Comparison of ENCODE assay signal across 8 cellular contexts in genomic region chr2:42827647-42828486, GRCh38. TPM values are rescaled to one million over a fixed set of nuclear protein-coding genes. Genes with fewer than 3 reads are reported as not detected.
DNase-seq lines count a peak whose midpoint lies in the region; ATAC-seq, FAIRE-seq and TF ChIP-seq lines count a peak whose summit lies in the region.

No MANE protein-coding gene starts in this region.

- peak overlapping the region; percentile 58 for H3K4me3 Mint-ChIP-seq in WTC11

- peak; percentile 68 for ATAC-seq in HG02973 (IDR thresholded peaks at IDR 0.05; ENCODE audit: unreplicated experiment)
- peak; percentile 90 for ATAC-seq in WTC11
- no peak for ATAC-seq in HG02970 (IDR thresholded peaks at IDR 0.05; ENCODE audit: low FRiP score, unreplicated experiment)

- H3K36me3 ChIP-seq in bronchial epithelial cell (ENCODE audit: control insufficient read depth, insufficient read depth, low read length): no peaks in the 10 kb centered on the region

- POLR2A ChIA-PET in WTC11 (lab: Charles Lee): no interaction called here

- no peak overlapping the region for H3K27ac Mint-ChIP-seq in WTC11

- H3K27me3 ChIP-seq in bronchial epithelial cell (ENCODE audit: control insufficient read depth, insufficient read depth, low read length): peaks cover 2% of the 10 kb centered on the region

- DNase-seq in GM10266 (ENCODE audit: extremely low spot score) (peak; percentile 78), NCI-H2196 treated with DMSO at 0.1 percent for 48 hours (lab: John Stamatoyannopoulos, UW; ENCODE audit: unreplicated experiment) (peak; percentile 74), WTC11 (ENCODE audit: low spot score) (peak; percentile 94), bronchial epithelial cell (ENCODE audit: low read depth) (peak; percentile 45), islet precursor cell (peak; percentile 92)
- peak; percentile 57 to 84 for DNase-seq in stimulated activated CD4-positive, alpha-beta T cell treated with anti-CD3 and anti-CD28 coated beads, Interleukin-12 subunit alpha, Interleukin-12 subunit beta, amount 100 ng/mL, for 24 hours (ENCODE audit: low read depth in 2 of 2)

- TF ChIP-seq CTCF in GM10266 (IDR thresholded peaks at IDR 0.05; ENCODE audit: control insufficient read depth, insufficient read depth, low read depth, missing control alignments) (peak; percentile 97), WTC11 (IDR thresholded peaks at IDR 0.05) (peak; percentile 90), bronchial epithelial cell (IDR thresholded peaks at IDR 0.05; ENCODE audit: insufficient read depth, low read length, severe bottlenecking) (peak; percentile 96)

- no peak overlapping the region for H3K4me3 ChIP-seq in bronchial epithelial cell (ENCODE audit: low read depth, low read length)

- CTCF ChIA-PET in WTC11 (lab: Charles Lee): interaction anchor here (0.6 to 2.8 kb wide), 28 partner anchors 14 to 657 kb away, joined by 3 to 14 read pairs (median 4); no protein-coding TSS in a partner anchor

- FAIRE-seq in bronchial epithelial cell (lab: Jason Lieb, UNC): no peak

- H3K27me3 Mint-ChIP-seq in WTC11 (ENCODE audit: low read depth): peaks cover 16% of the 10 kb centered on the region

- 0 out of 2 replicates have a peak, but pooled peaks cover 8% of the 10 kb centered on the region for H3K4me1 Mint-ChIP-seq in WTC11

- H3K9me3 Mint-ChIP-seq in WTC11: no peaks in the 10 kb centered on the region; the same call in 1 of the 2 replicates

- no peaks in the 10 kb centered on the region for H3K36me3 Mint-ChIP-seq in WTC11

TF ChIP-seq in WTC11, 78 proteins besides CTCF, POLR2A, EP300 and RAD21:
- TF ChIP-seq RELA (CRISPR knock-in tag; IDR thresholded peaks at IDR 0.05; ENCODE audit: borderline replicate concordance) (no peak), ATF1 (CRISPR knock-in tag; IDR thresholded peaks at IDR 0.05) (0 out of 2 replicates have a peak, but pooled peaks have one; percentile 18), MAX (CRISPR knock-in tag; IDR thresholded peaks at IDR 0.05) (0 out of 2 replicates have a peak, but pooled peaks have one; percentile 44), OVOL2 (CRISPR knock-in tag; IDR thresholded peaks at IDR 0.05; ENCODE audit: borderline replicate concordance) (no peak), GABPB1 (CRISPR knock-in tag; IDR thresholded peaks at IDR 0.05) (peak; percentile 64), TEAD1 (CRISPR knock-in tag; IDR thresholded peaks at IDR 0.05) (0 out of 2 replicates have a peak, but pooled peaks have one; percentile 50)

RNA-seq across cellular contexts. Expression of gene HAAO, which starts 35.5 kb away (rescaled TPM):
- 8.0 to 9.8 TPM (median 8.4 TPM) in 3 replicates for total RNA-seq in WTC11 (2021)
- 0.38 TPM in 1 of 2 replicates, not detected in the other for total RNA-seq in bronchial epithelial cell
